In genomic region chr16:30722443-30722842, GRCh38 we compare ENCODE assay signal across 15 cellular contexts.
DNase-seq lines count a peak whose midpoint lies in the region; ATAC-seq and TF ChIP-seq lines count a peak whose summit lies in the region.
"Had no signal": no experiment of that assay in that cellular context is flagged by ENCODE, and none has a peak within 500 bp of the region (broad histone marks: within the 10 kb centered on the region; RNA-seq: fewer than 3 reads in every experiment).

No MANE protein-coding gene starts in this region.

- no peaks in the 10 kb centered on the region for H3K27me3 Mint-ChIP-seq in dendritic cell treated with granulocyte-macrophage colony-stimulating factor and Interleukin-4, amounts not matched to agents 40 ng/mL and 50 ng/mL, for 4 days

- H3K27me3 ChIP-seq in neutrophil: no peaks in the 10 kb centered on the region
- H3K27me3 ChIP-seq: stomach had no signal

- CTCF ChIA-PET in GM10248 (lab: Yijun Ruan, JAX): interaction anchor here (1.0 to 3.1 kb wide), 7 partner anchors 10 to 219 kb away, joined by 3 to 10 read pairs (median 4); no protein-coding TSS in a partner anchor

- in situ Hi-C loops in KBM-7 (cut with MboI; ENCODE audit: low pct_unique_long_range_greater_than_20kb, low sequenced_read_pairs): no loop called here

- no peak for DNase-seq in GM10248 (ENCODE audit: extremely low spot score)
- DNase-seq in KBM-7: peak; percentile 28
- no peak for DNase-seq in NOMO-1 (lab: John Stamatoyannopoulos, UW; ENCODE audit: unreplicated experiment in 2 of 2)
- no peak for DNase-seq in NCI-H146 (lab: John Stamatoyannopoulos, UW)
- DNase-seq: activated gamma-delta T cell treated with Interleukin-2 at 50 U/mL for 16 hours, caudate nucleus, GF-D8, HCEC 1CT, head of caudate nucleus, Right ventricle myocardium superior, stomach had no signal

- peak overlapping the region; percentile 96 for H3K27ac Mint-ChIP-seq in dendritic cell treated with granulocyte-macrophage colony-stimulating factor and Interleukin-4, amounts not matched to agents 40 ng/mL and 50 ng/mL, for 4 days

- H3K4me1 Mint-ChIP-seq in dendritic cell treated with granulocyte-macrophage colony-stimulating factor and Interleukin-4, amounts not matched to agents 40 ng/mL and 50 ng/mL, for 4 days (ENCODE audit: low read depth): peaks cover 70% of the 10 kb centered on the region

- H3K4me3 Mint-ChIP-seq in dendritic cell treated with granulocyte-macrophage colony-stimulating factor and Interleukin-4, amounts not matched to agents 40 ng/mL and 50 ng/mL, for 4 days: no peak overlapping the region

- no peaks in the 10 kb centered on the region for H3K9me3 ChIP-seq in neutrophil
- H3K9me3 ChIP-seq: stomach had no signal

- no peaks in the 10 kb centered on the region for H3K9me3 Mint-ChIP-seq in dendritic cell treated with granulocyte-macrophage colony-stimulating factor and Interleukin-4, amounts not matched to agents 40 ng/mL and 50 ng/mL, for 4 days

- POLR2A ChIA-PET in GM10248 (lab: Yijun Ruan, JAX): no interaction called here

- H3K27ac ChIP-seq in neutrophil: peak overlapping the region; percentile 21
- H3K27ac ChIP-seq: epithelial cell of prostate, stomach had no signal

- no peak for ATAC-seq in HG03097 (IDR thresholded peaks at IDR 0.05; ENCODE audit: low FRiP score, unreplicated experiment)

- intact Hi-C loops in dendritic cell treated with granulocyte-macrophage colony-stimulating factor and Interleukin-4, amounts not matched to agents 40 ng/mL and 50 ng/mL, for 4 days (cut with micrococcal nuclease): no loop called here

- peaks cover 16 to 18% of the 10 kb centered on the region in 2 experiments for H3K4me1 ChIP-seq in neutrophil (ENCODE audit: control insufficient read depth in 1 of 2, insufficient read depth in 1 of 2, low read depth in 1 of 2, low read length in 1 of 2)

- TF ChIP-seq CTCF in GM10248 (IDR thresholded peaks at IDR 0.05; ENCODE audit: control extremely low read depth, extremely low read depth, low read depth, missing control alignments) (peak; percentile 32), neutrophil (IDR thresholded peaks at IDR 0.05) (no peak)

- H3K36me3 Mint-ChIP-seq in dendritic cell treated with granulocyte-macrophage colony-stimulating factor and Interleukin-4, amounts not matched to agents 40 ng/mL and 50 ng/mL, for 4 days (ENCODE audit: low read depth): peaks cover 89% of the 10 kb centered on the region

- peaks cover 64% of the 10 kb centered on the region for H3K36me3 ChIP-seq in neutrophil

- H3K4me3 ChIP-seq in neutrophil (ENCODE audit: low read depth in 1 of 2, low read length in 1 of 2): no peak overlapping the region
- H3K4me3 ChIP-seq: stomach had no signal
